10 cellular contexts compared by ENCODE assay signal in the genomic region with DNA sequence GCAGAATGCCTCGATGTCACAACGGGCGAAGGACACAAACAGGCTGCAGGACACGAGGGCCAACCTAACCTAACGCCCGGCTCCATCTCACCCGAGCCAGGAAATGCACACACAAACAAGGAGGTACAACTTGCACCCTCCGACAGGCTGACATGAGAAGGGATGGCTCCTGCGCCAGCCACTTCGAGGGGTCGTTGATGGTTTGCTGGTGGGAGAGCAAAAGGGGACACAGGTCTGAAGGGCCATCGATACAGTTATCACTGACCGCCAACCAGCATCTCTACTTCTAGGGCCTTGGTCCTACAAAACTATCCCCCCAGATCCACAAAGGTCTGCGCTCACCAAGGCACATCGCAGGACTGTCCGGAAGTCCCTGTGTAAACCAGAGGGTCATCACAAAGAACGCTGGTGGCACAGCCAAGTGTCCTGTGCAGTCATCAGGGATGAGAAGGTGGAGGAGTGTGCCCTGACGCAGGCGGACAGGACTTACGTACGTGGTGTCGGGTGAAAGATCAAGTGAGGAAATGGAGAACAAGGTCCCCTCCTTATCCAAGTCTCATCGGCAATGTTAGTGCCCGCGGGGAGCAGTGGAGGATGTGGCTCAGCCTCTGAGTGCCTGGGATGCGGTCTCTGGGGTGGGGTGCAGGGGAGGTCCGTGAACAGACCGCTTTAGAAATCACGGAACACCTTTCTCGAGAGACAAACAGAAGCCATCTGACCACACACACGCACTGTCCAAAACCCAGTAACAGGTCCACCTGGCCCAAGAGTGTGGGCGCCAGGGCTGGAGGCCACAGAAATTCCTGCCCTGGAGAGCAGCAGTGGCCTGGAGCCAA. TPM values are rescaled to one million over a fixed set of nuclear protein-coding genes. Genes with fewer than 3 reads are reported as not detected.
DNase-seq lines count a peak whose midpoint lies in the region; ATAC-seq and TF ChIP-seq lines count a peak whose summit lies in the region.
"Had no signal": no experiment of that assay in that cellular context is flagged by ENCODE, and none has a peak within 500 bp of the region (broad histone marks: within the 10 kb centered on the region; RNA-seq: fewer than 3 reads in every experiment).

No MANE protein-coding gene starts in this region.

- H2AFZ ChIP-seq in mammary epithelial cell (ENCODE audit: low read depth, low read length), result no peak overlapping the region

- H3K4me1 Mint-ChIP-seq in nephron, result peaks cover 24% of the 10 kb centered on the region

- CTCF ChIA-PET in mammary epithelial cell (lab: Charles Lee; ENCODE audit: low non-redundant PET), result no interaction called here

- no TSS peak for BruUV-seq in mammary epithelial cell (replicated peaks; lab: Mats Ljungman, UMichigan)

- DNase-seq in breast epithelium (ENCODE audit: low spot score in 2 of 2), result peak in 1 of 2 donors; percentile 18
- DNase-seq in mammary epithelial cell, result no peak
- peak in 5 of 10 donors; percentile 2 to 76 (median 14) for DNase-seq in dorsolateral prefrontal cortex
- no peak for DNase-seq in upper lobe of right lung
- DNase-seq in foreskin fibroblast, result no peak
- no peak for DNase-seq in NCI-H146 treated with DMSO at 0.1 percent for 48 hours (lab: John Stamatoyannopoulos, UW; ENCODE audit: unreplicated experiment)

- H3K27ac ChIP-seq in breast epithelium (peak overlapping the region; percentile 85 to 96), mammary epithelial cell (ENCODE audit: insufficient read depth, low read depth, low read length) (no peak overlapping the region), dorsolateral prefrontal cortex (peak overlapping the region in 56 of 59 donors; percentile 43 to 97 (median 87)), upper lobe of right lung (peak overlapping the region; percentile 91)

- peak overlapping the region in 1 of 3 experiments; percentile 26 for H3K4me3 Mint-ChIP-seq in nephron

- peaks cover 27 to 32% of the 10 kb centered on the region in 2 donors for H3K4me1 ChIP-seq in breast epithelium
- peaks cover 28% of the 10 kb centered on the region for H3K4me1 ChIP-seq in mammary epithelial cell (ENCODE audit: insufficient read depth, low read length)
- H3K4me1 ChIP-seq in upper lobe of right lung, result peaks cover 49% of the 10 kb centered on the region

- TF ChIP-seq POLR2A in breast epithelium (IDR thresholded peaks at IDR 0.05), result no peak

- H3K36me3 ChIP-seq in breast epithelium, result no peaks in the 10 kb centered on the region
- no peaks in the 10 kb centered on the region for H3K36me3 ChIP-seq in mammary epithelial cell (ENCODE audit: insufficient read depth, low read length)
- H3K36me3 ChIP-seq in upper lobe of right lung, result peaks cover 60% of the 10 kb centered on the region

- intact Hi-C loops in breast epithelium (cut with DNase I; ENCODE audit: low total_unique reads) (loop anchor here (10.0 kb wide), 1 partner anchor 160 kb away; a partner anchor contains a TSS), mammary epithelial cell (cut with micrococcal nuclease) (no loop called here), dorsolateral prefrontal cortex (cut with DNase I) (no loop called here), upper lobe of right lung (cut with DNase I) (no loop called here)

- WGBS in mammary epithelial cell (ENCODE audit: low coverage, missing lambda C conversion rate), result 75% methylated on average over 28 of the region's 32 CpGs

- H3K9me3 ChIP-seq in breast epithelium (no peaks in the 10 kb centered on the region), mammary epithelial cell (replicated peaks; ENCODE audit: insufficient read depth, low read length) (no peaks in the 10 kb centered on the region), upper lobe of right lung (no peaks in the 10 kb centered on the region)

- H3K9me3 Mint-ChIP-seq in nephron, result no peaks in the 10 kb centered on the region
- H3K9me3 Mint-ChIP-seq: activated naive CD4-positive, alpha-beta T cell treated with anti-CD3 and anti-CD28 coated beads, Interleukin-2, amount 50 U/mL, for 72 hours had no signal

- H3K9ac ChIP-seq in mammary epithelial cell (ENCODE audit: insufficient read depth, low read length), result no peak overlapping the region

- H3K4me3 ChIP-seq in breast epithelium (peak overlapping the region in 2 of 3 donors; percentile 27 to 58), mammary epithelial cell (replicated peaks in 1 of 3; ENCODE audit: insufficient read depth in 1 of 3, low read depth in 2 of 3, low read length in 3 of 3) (no peak overlapping the region), dorsolateral prefrontal cortex (peak overlapping the region in 16 of 59 donors; percentile 0 to 45 (median 22)), upper lobe of right lung (no peak overlapping the region), foreskin fibroblast (ENCODE audit: low read depth in 1 of 2, low read length in 2 of 2) (no peak overlapping the region)

- peaks cover 11% of the 10 kb centered on the region for H3K36me3 Mint-ChIP-seq in nephron (ENCODE audit: low read depth)
- H3K36me3 Mint-ChIP-seq: activated naive CD4-positive, alpha-beta T cell treated with anti-CD3 and anti-CD28 coated beads, Interleukin-2, amount 50 U/mL, for 72 hours had no signal

- in situ Hi-C loops in mammary epithelial cell (cut with MboI; ENCODE audit: low sequenced_read_pairs in 2 of 2), result no loop called here

- no peak for ATAC-seq in upper lobe of right lung
- no peak for ATAC-seq in HG03135 (IDR thresholded peaks at IDR 0.05; ENCODE audit: unreplicated experiment)
- ATAC-seq: activated naive CD4-positive, alpha-beta T cell treated with anti-CD3 and anti-CD28 coated beads, Interleukin-2, amount 50 U/mL, for 72 hours had no signal

- H3K27me3 Mint-ChIP-seq in nephron (ENCODE audit: low read depth), result no peaks in the 10 kb centered on the region
- H3K27me3 Mint-ChIP-seq: progenitor cell of endocrine pancreas had no signal

- no peak overlapping the region for H3K4me2 ChIP-seq in mammary epithelial cell (ENCODE audit: insufficient read depth, low read depth, low read length)

- peak overlapping the region; percentile 15 to 57 (median 48) for H3K27ac Mint-ChIP-seq in nephron

- H3K27me3 ChIP-seq in breast epithelium, result no peaks in the 10 kb centered on the region
- H3K27me3 ChIP-seq in mammary epithelial cell (ENCODE audit: insufficient read depth, low read length), result no peaks in the 10 kb centered on the region
- no peaks in the 10 kb centered on the region for H3K27me3 ChIP-seq in dorsolateral prefrontal cortex
- H3K27me3 ChIP-seq in upper lobe of right lung, result no peaks in the 10 kb centered on the region

- peaks cover 25% of the 10 kb centered on the region for H3K79me2 ChIP-seq in mammary epithelial cell (ENCODE audit: insufficient read depth, low read length)

- H4K20me1 ChIP-seq in mammary epithelial cell (ENCODE audit: insufficient read depth, low read length), result no peaks in the 10 kb centered on the region

- dilution Hi-C loops in mammary epithelial cell (cut with HindIII; ENCODE audit: low sequenced_read_pairs), result no loop called here

- TF ChIP-seq CTCF in breast epithelium (IDR thresholded peaks at IDR 0.05) (no peak), mammary epithelial cell (conservative IDR thresholded peaks at IDR 0.05 in 1 of 2, IDR thresholded peaks at IDR 0.05 in 1 of 2; ENCODE audit: extremely low read depth in 1 of 2, insufficient read depth in 1 of 2, low read depth in 1 of 2, low read length in 2 of 2) (no peak), dorsolateral prefrontal cortex (IDR thresholded peaks at IDR 0.05 in 54 of 56, conservative IDR thresholded peaks at IDR 0.05 in 2 of 56; ENCODE audit: low read depth in 1 of 56, partially characterized antibody in 56 of 56) (no peak), nephron (IDR thresholded peaks at IDR 0.05; ENCODE audit: unreplicated experiment in 3 of 3) (no peak), upper lobe of right lung (IDR thresholded peaks at IDR 0.05) (no peak), foreskin fibroblast (IDR thresholded peaks at IDR 0.05; ENCODE audit: low read depth, low read length) (no peak)

RNA-seq across cellular contexts. Expression of a gene that starts 7.0 kb away (rescaled TPM):
- 10 to 100 TPM; 34.7 to 55.8 (median 37.9) TPM for total RNA-seq in breast epithelium
- total RNA-seq in mammary epithelial cell, result 10 to 100 TPM; 26.0 to 36.8 TPM
- polyA plus RNA-seq in mammary epithelial cell, result 17.8 TPM
- 12.4 TPM for polyA minus RNA-seq in mammary epithelial cell
- total RNA-seq in dorsolateral prefrontal cortex, result 100 to 1,000 TPM in 7 of 120 experiments, 10 to 100 TPM in 113; 40.2 to 134 (median 61.9) TPM
- total RNA-seq in upper lobe of right lung, result 72.7 TPM

RNA-seq across cellular contexts. Expression of a gene that starts 13.0 kb away (rescaled TPM):
- total RNA-seq in breast epithelium, result 10 to 100 TPM; 14.1 to 19.6 (median 17.4) TPM
- 10 to 100 TPM in 1 of 2 donors, 1 to 10 TPM in 1; 9.2 to 12.8 TPM for total RNA-seq in mammary epithelial cell
- 4.2 TPM for polyA plus RNA-seq in mammary epithelial cell
- polyA minus RNA-seq in mammary epithelial cell, result 3.5 TPM
- total RNA-seq in dorsolateral prefrontal cortex, result 10 to 100 TPM; 13.0 to 29.2 (median 19.3) TPM
- total RNA-seq in upper lobe of right lung, result 13.0 TPM

RNA-seq across cellular contexts. Expression of a gene that starts 13.0 kb away (rescaled TPM):
- total RNA-seq in breast epithelium (1 to 10 TPM; 3.3 to 4.7 (median 4.3) TPM), mammary epithelial cell (under 1 TPM; 0.42 to 0.83 TPM), dorsolateral prefrontal cortex (10 to 100 TPM in 118 of 120 experiments, 1 to 10 TPM in 2; 9.4 to 50.0 (median 23.7) TPM), upper lobe of right lung (2.7 TPM)
- 0.18 TPM for polyA plus RNA-seq in mammary epithelial cell
- not detected for polyA minus RNA-seq in mammary epithelial cell

Comparison
In these comparisons a context has a peak if more than half of its experiments do, and no peak if none do; other contexts are left out.
1. H3K4me3 ChIP-seq: peak in breast epithelium (2 of 3); none in mammary epithelial cell (0 of 3), upper lobe of right lung (single experiment) and foreskin fibroblast (0 of 2).